Comparison of ENCODE assay signal across 10 cellular contexts in the genomic region with DNA sequence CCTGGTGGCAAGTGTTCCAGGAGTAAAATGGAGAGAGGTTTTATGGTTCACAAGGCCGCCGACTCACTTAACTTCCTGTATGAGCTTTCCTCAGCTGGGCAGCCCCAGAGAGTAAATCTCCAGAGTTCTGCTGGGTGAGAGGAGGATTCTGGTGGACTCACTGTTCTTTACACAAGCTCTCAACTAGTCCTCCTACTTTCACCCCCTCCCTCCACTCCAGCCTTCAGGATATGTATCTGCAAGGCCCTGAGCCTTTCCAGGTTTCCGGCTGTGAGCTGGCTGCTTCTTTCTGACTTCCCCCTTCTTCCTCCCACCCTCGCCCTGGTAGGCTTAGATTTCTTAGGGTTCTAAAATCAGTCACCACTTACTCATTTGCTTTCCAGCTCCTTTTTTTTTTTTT. TPM values are rescaled to one million over a fixed set of nuclear protein-coding genes. Genes with fewer than 3 reads are reported as not detected.
A peak's percentile ranks its signal among the peaks of the same experiment; 100 is the strongest.
DNase-seq lines count a peak whose midpoint lies in the region; ATAC-seq, FAIRE-seq and TF ChIP-seq lines count a peak whose summit lies in the region.
"Had no signal": no experiment of that assay in that cellular context is flagged by ENCODE, and none has a peak within 500 bp of the region (broad histone marks: within the 10 kb centered on the region; RNA-seq: fewer than 3 reads in every experiment).

No MANE protein-coding gene starts in this region.

- peak overlapping the region; percentile 42 for H2AFZ ChIP-seq in mesenchymal stem cell (ENCODE audit: low read depth, low read length)

- H2BK5ac ChIP-seq in mesenchymal stem cell (ENCODE audit: low read depth, low read length, poor library complexity, severe bottlenecking), result no peak overlapping the region

- CTCF ChIA-PET in WTC11 (lab: Charles Lee) (interaction anchor here (0.9 to 1.0 kb wide), 3 partner anchors 13 to 92 kb away, joined by 3 read pairs; a partner anchor contains a TSS), T-cell (lab: Charles Lee) (interaction anchor here in 1 of 2 donors (0.7 kb wide), 1 partner anchor 416 kb away, joined by 3 read pairs; no protein-coding TSS in a partner anchor)

- peak overlapping the region; percentile 72 for H3K9ac ChIP-seq in mesenchymal stem cell (ENCODE audit: low read length)

- peak overlapping the region in 1 of 2 experiments; percentile 46 for H3K4me3 ChIP-seq in mesenchymal stem cell (ENCODE audit: insufficient read depth in 1 of 2, low read depth in 1 of 2, low read length in 2 of 2)

- no peak for TF ChIP-seq CTCF in WTC11 (IDR thresholded peaks at IDR 0.05)

- H3K36me3 Mint-ChIP-seq in WTC11 (no peaks in the 10 kb centered on the region), T-cell (no peaks in the 10 kb centered on the region)
- H3K36me3 Mint-ChIP-seq in T-helper 2 cell treated with Interferon-gamma antibody and Interleukin-4, amounts not matched to agents 5 μg/mL and 100 μg/mL, for 36 hours (ENCODE audit: low read depth), result no peaks in the 10 kb centered on the region

- peaks cover 24% of the 10 kb centered on the region for H3K4me1 Mint-ChIP-seq in WTC11
- H3K4me1 Mint-ChIP-seq in T-helper 2 cell treated with Interferon-gamma antibody and Interleukin-4, amounts not matched to agents 5 μg/mL and 100 μg/mL, for 36 hours (ENCODE audit: low read depth), result no peaks in the 10 kb centered on the region
- peaks cover 0 to 3% (median 0%) of the 10 kb centered on the region in 3 donors for H3K4me1 Mint-ChIP-seq in T-cell

- no peak overlapping the region for H4K8ac ChIP-seq in mesenchymal stem cell (ENCODE audit: low read length)

- 88% methylated on average over 4 of the region's 4 CpGs for WGBS in mesenchymal stem cell

- no peaks in the 10 kb centered on the region for H3K36me3 ChIP-seq in mesenchymal stem cell (ENCODE audit: control insufficient read depth in 1 of 2, insufficient read depth in 2 of 2, low read depth in 1 of 2, low read length in 2 of 2)

- no peak overlapping the region for H3K14ac ChIP-seq in mesenchymal stem cell (ENCODE audit: low read length in 2 of 2)

- H3K4me3 Mint-ChIP-seq in WTC11 (no peak overlapping the region), T-cell (no peak overlapping the region)
- H3K4me3 Mint-ChIP-seq in T-helper 2 cell treated with Interferon-gamma antibody and Interleukin-4, amounts not matched to agents 5 μg/mL and 100 μg/mL, for 36 hours, result no peak overlapping the region
- H3K4me3 Mint-ChIP-seq: nephron progenitor cell had no signal

- H2BK12ac ChIP-seq in mesenchymal stem cell (ENCODE audit: low read length in 2 of 2), result no peak overlapping the region

- H3K9me3 Mint-ChIP-seq in WTC11 (no peaks in the 10 kb centered on the region; the same call in 1 of the 2 replicates), T-cell (no peaks in the 10 kb centered on the region)
- H3K9me3 Mint-ChIP-seq in T-helper 2 cell treated with Interferon-gamma antibody and Interleukin-4, amounts not matched to agents 5 μg/mL and 100 μg/mL, for 36 hours, result no peaks in the 10 kb centered on the region
- H3K9me3 Mint-ChIP-seq: nephron progenitor cell had no signal

- H4K91ac ChIP-seq in mesenchymal stem cell (ENCODE audit: low read length), result no peak overlapping the region

- H3K18ac ChIP-seq in mesenchymal stem cell (ENCODE audit: low read depth in 1 of 2, low read length in 2 of 2), result peak overlapping the region in 1 of 2 experiments; percentile 8

- peak; percentile 12 for FAIRE-seq in GM18507 (lab: Jason Lieb, UNC)

- no peak overlapping the region for H3K23ac ChIP-seq in mesenchymal stem cell (ENCODE audit: low read length in 2 of 2)

- no peaks in the 10 kb centered on the region for H3K79me1 ChIP-seq in mesenchymal stem cell (replicated peaks; ENCODE audit: low read length, poor library complexity, severe bottlenecking)

- no peaks in the 10 kb centered on the region for H3K27me3 ChIP-seq in mesenchymal stem cell (ENCODE audit: control insufficient read depth in 1 of 2, insufficient read depth in 1 of 2, low read length in 2 of 2)

- H2BK120ac ChIP-seq in mesenchymal stem cell (ENCODE audit: low read depth, low read length), result no peak overlapping the region

- POLR2A ChIA-PET in WTC11 (lab: Charles Lee) (interaction anchor here (0.6 kb wide), 1 partner anchor 84 kb away, joined by 3 read pairs; no protein-coding TSS in a partner anchor), T-cell (lab: Charles Lee) (interaction anchor here in 1 of 2 donors (0.7 kb wide), 1 partner anchor 940 kb away, joined by 4 read pairs; no protein-coding TSS in a partner anchor)

- H3K27me3 Mint-ChIP-seq in WTC11 (ENCODE audit: low read depth), result no peaks in the 10 kb centered on the region
- H3K27me3 Mint-ChIP-seq in T-helper 2 cell treated with Interferon-gamma antibody and Interleukin-4, amounts not matched to agents 5 μg/mL and 100 μg/mL, for 36 hours (ENCODE audit: low read depth), result peaks cover 15% of the 10 kb centered on the region
- no peaks in the 10 kb centered on the region for H3K27me3 Mint-ChIP-seq in T-cell

- H3K4ac ChIP-seq in mesenchymal stem cell (ENCODE audit: low read depth in 1 of 2, low read length in 2 of 2), result no peak overlapping the region

- H2AK5ac ChIP-seq in mesenchymal stem cell (ENCODE audit: low read length, severe bottlenecking), result no peak overlapping the region

- ATAC-seq in HG02885 (IDR thresholded peaks at IDR 0.05; ENCODE audit: poor library complexity, unreplicated experiment) (peak; percentile 58), WTC11 (peak; percentile 94), GM18873 (IDR thresholded peaks at IDR 0.05; ENCODE audit: low FRiP score, unreplicated experiment) (no peak), T-cell (replicated peaks in 1 of 4) (no peak)

- H3K4me1 ChIP-seq in mesenchymal stem cell (ENCODE audit: control insufficient read depth, insufficient read depth, low read depth, low read length), result no peaks in the 10 kb centered on the region

- H3K4me2 ChIP-seq in mesenchymal stem cell (ENCODE audit: low read length, poor library complexity, severe bottlenecking), result no peak overlapping the region

- H3K27ac ChIP-seq in mesenchymal stem cell (ENCODE audit: low read length, poor library complexity, severe bottlenecking), result no peak overlapping the region

- H3K27ac Mint-ChIP-seq in WTC11, result no peak overlapping the region; the same call in 1 of the 2 replicates
- no peak overlapping the region for H3K27ac Mint-ChIP-seq in T-helper 2 cell treated with Interferon-gamma antibody and Interleukin-4, amounts not matched to agents 5 μg/mL and 100 μg/mL, for 36 hours
- H3K27ac Mint-ChIP-seq in T-cell, result no peak overlapping the region

- no peaks in the 10 kb centered on the region for H3K9me3 ChIP-seq in mesenchymal stem cell (ENCODE audit: control insufficient read depth, low read length)

- DNase-seq in GM18507 (ENCODE audit: extremely low spot score, insufficient read length, low read depth) (no peak), WTC11 (ENCODE audit: low spot score) (peak; percentile 17), mesenchymal stem cell (peak; percentile 12), T-cell (no peak), middle frontal gyrus (ENCODE audit: extremely low spot score, low spot score) (no peak)
- no peak for DNase-seq in T-helper 2 cell treated with Interferon-gamma antibody and Interleukin-4, amounts not matched to agents 5 μg/mL and 100 μg/mL, for 36 hours (ENCODE audit: low spot score)
- DNase-seq: activated gamma-delta T cell treated with Interleukin-2 at 50 U/mL for 16 hours, nephron progenitor cell had no signal

- no peak overlapping the region for H2BK15ac ChIP-seq in mesenchymal stem cell (ENCODE audit: low read depth, poor library complexity, severe bottlenecking)

TF ChIP-seq in WTC11, 78 proteins besides CTCF, POLR2A, EP300 and RAD21 (continues in another document):
- TF ChIP-seq, protein P1, sequence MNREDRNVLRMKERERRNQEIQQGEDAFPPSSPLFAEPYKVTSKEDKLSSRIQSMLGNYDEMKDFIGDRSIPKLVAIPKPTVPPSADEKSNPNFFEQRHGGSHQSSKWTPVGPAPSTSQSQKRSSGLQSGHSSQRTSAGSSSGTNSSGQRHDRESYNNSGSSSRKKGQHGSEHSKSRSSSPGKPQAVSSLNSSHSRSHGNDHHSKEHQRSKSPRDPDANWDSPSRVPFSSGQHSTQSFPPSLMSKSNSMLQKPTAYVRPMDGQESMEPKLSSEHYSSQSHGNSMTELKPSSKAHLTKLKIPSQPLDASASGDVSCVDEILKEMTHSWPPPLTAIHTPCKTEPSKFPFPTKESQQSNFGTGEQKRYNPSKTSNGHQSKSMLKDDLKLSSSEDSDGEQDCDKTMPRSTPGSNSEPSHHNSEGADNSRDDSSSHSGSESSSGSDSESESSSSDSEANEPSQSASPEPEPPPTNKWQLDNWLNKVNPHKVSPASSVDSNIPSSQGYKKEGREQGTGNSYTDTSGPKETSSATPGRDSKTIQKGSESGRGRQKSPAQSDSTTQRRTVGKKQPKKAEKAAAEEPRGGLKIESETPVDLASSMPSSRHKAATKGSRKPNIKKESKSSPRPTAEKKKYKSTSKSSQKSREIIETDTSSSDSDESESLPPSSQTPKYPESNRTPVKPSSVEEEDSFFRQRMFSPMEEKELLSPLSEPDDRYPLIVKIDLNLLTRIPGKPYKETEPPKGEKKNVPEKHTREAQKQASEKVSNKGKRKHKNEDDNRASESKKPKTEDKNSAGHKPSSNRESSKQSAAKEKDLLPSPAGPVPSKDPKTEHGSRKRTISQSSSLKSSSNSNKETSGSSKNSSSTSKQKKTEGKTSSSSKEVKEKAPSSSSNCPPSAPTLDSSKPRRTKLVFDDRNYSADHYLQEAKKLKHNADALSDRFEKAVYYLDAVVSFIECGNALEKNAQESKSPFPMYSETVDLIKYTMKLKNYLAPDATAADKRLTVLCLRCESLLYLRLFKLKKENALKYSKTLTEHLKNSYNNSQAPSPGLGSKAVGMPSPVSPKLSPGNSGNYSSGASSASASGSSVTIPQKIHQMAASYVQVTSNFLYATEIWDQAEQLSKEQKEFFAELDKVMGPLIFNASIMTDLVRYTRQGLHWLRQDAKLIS (CRISPR knock-in tag; IDR thresholded peaks at IDR 0.05; ENCODE audit: borderline replicate concordance), result no peak
- TF ChIP-seq, protein P2, sequence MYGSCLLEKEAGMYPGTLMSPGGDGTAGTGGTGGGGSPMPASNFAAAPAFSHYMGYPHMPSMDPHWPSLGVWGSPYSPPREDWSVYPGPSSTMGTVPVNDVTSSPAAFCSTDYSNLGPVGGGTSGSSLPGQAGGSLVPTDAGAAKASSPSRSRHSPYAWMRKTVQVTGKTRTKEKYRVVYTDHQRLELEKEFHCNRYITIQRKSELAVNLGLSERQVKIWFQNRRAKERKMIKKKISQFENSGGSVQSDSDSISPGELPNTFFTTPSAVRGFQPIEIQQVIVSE (CRISPR knock-in tag; IDR thresholded peaks at IDR 0.05; ENCODE audit: borderline replicate concordance), result no peak
- TF ChIP-seq MXD4 (CRISPR knock-in tag; IDR thresholded peaks at IDR 0.05; ENCODE audit: borderline replicate concordance), result no peak

RNA-seq across cellular contexts. Expression of a gene that starts 34.0 kb away (rescaled TPM):
- 1.9 to 2.5 TPM (median 2.1 TPM) in 3 replicates for total RNA-seq in WTC11 (2021)
- 0.36 TPM for polyA plus RNA-seq in mesenchymal stem cell (2013, experiment 1 of 2)
- polyA plus RNA-seq in mesenchymal stem cell (2013, experiment 2 of 2), result 0.25 TPM
- 1 to 10 TPM; 1.3 to 2.6 (median 1.8) TPM for total RNA-seq in T-cell

Comparison
In these comparisons a context has a peak if more than half of its experiments do, and no peak if none do; other contexts are left out.
1. DNase-seq: peak in WTC11 (single experiment) and mesenchymal stem cell (single experiment); none in GM18507 (single experiment), T-helper 2 cell treated with Interferon-gamma antibody and Interleukin-4, amounts not matched to agents 5 μg/mL and 100 μg/mL, for 36 hours (single experiment), T-cell (0 of 34) and middle frontal gyrus (single experiment).
2. ATAC-seq: peak in HG02885 (single experiment) and WTC11 (single experiment); none in GM18873 (single experiment) and T-cell (0 of 4).